ENCODE assay signal across 13 cellular contexts in the genomic region with DNA sequence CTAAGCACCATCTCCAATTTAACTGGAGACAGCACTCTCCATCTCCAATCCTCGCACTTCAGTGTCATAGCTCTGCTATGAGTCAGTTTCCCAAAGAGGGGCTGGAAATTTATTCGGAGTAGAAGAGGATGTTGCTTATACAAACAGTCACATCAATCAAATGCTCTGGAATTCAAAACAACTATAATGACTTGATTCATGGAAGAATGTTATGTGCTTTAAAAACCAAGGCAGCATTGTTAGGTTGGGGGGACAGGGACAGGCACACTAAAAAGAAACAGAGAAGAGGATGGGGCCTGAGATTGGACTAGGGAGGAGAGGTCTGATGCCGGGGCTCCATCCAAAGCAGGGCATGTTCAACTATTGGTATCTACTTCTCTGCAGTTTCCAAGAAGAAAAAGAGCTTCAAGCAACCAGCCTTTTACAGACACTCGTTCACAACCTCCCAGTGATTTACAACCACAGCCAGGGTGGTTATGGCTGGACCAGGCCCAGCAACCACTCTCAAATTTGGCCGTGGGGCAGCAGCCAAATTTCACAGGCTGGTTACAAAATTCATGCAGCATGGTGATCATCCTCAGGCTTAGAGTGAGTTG.
DNase-seq lines count a peak whose midpoint lies in the region; ATAC-seq and TF ChIP-seq lines count a peak whose summit lies in the region.
"Had no signal": no experiment of that assay in that cellular context is flagged by ENCODE, and none has a peak within 500 bp of the region (broad histone marks: within the 10 kb centered on the region; RNA-seq: fewer than 3 reads in every experiment).

No MANE protein-coding gene starts in this region.

- no peaks in the 10 kb centered on the region for H3K27me3 ChIP-seq in right atrium auricular region

- intact Hi-C loops in left cardiac atrium (cut with DNase I) = no loop called here

- no peaks in the 10 kb centered on the region for H3K27me3 Mint-ChIP-seq in chondrocyte (ENCODE audit: low read depth)
- no peaks in the 10 kb centered on the region for H3K27me3 Mint-ChIP-seq in mesothelial cell of epicardium (ENCODE audit: low read depth)
- peaks cover 6 to 35% (median 24%) of the 10 kb centered on the region in 5 donors for H3K27me3 Mint-ChIP-seq in naive thymus-derived CD8-positive, alpha-beta T cell

- H3K4me1 ChIP-seq in right atrium auricular region = peaks cover 0 to 22% of the 10 kb centered on the region in 2 donors

- H3K4me3 ChIP-seq in right atrium auricular region = no peak overlapping the region

- no peak for DNase-seq in left cardiac atrium
- DNase-seq in right atrium auricular region (ENCODE audit: low spot score) = no peak
- no peak for DNase-seq in chondrocyte (ENCODE audit: low spot score)
- no peak for DNase-seq in mesothelial cell of epicardium (ENCODE audit: low spot score in 2 of 2, unreplicated experiment in 2 of 2)
- no peak for DNase-seq in NCI-H1048 (lab: John Stamatoyannopoulos, UW)
- DNase-seq in naive thymus-derived CD8-positive, alpha-beta T cell = no peak
- no peak for DNase-seq in NCI-H2029 treated with DMSO at 0.1 percent for 48 hours (lab: John Stamatoyannopoulos, UW)
- DNase-seq: activated CD8-positive, alpha-beta memory T cell treated with anti-CD3 and anti-CD28 coated beads, Interleukin-2, amount 10 ng/mL, durations not matched to agents 7 days and 5 days; amniotic stem cell; H7; MM.1S; T-helper 17 cell had no signal

- POLR2A ChIA-PET in naive thymus-derived CD8-positive, alpha-beta T cell (lab: Charles Lee) = no interaction called here

- H3K9me3 ChIP-seq in right atrium auricular region = no peaks in the 10 kb centered on the region

- H3K27ac Mint-ChIP-seq in chondrocyte (ENCODE audit: unreplicated experiment) (peak overlapping the region; percentile 42), mesothelial cell of epicardium (peak overlapping the region; percentile 78)
- no peak overlapping the region for H3K27ac Mint-ChIP-seq in naive thymus-derived CD8-positive, alpha-beta T cell
- H3K27ac Mint-ChIP-seq: activated CD8-positive, alpha-beta memory T cell treated with anti-CD3 and anti-CD28 coated beads, Interleukin-2, amount 10 ng/mL, durations not matched to agents 7 days and 5 days; T-helper 17 cell had no signal

- peak overlapping the region in 1 of 2 donors; percentile 65 for H3K27ac ChIP-seq in right atrium auricular region

- no peak for TF ChIP-seq CTCF in right atrium auricular region (IDR thresholded peaks at IDR 0.05)
- TF ChIP-seq CTCF in chondrocyte (IDR thresholded peaks at IDR 0.05) = no peak
- no peak for TF ChIP-seq CTCF in mesothelial cell of epicardium (IDR thresholded peaks at IDR 0.05; ENCODE audit: unreplicated experiment)

- H3K4me3 Mint-ChIP-seq in chondrocyte (ENCODE audit: unreplicated experiment) (peak overlapping the region; percentile 6), mesothelial cell of epicardium (no peak overlapping the region)
- H3K4me3 Mint-ChIP-seq in naive thymus-derived CD8-positive, alpha-beta T cell = no peak overlapping the region
- H3K4me3 Mint-ChIP-seq: activated CD8-positive, alpha-beta memory T cell treated with anti-CD3 and anti-CD28 coated beads, Interleukin-2, amount 10 ng/mL, durations not matched to agents 7 days and 5 days; T-helper 17 cell had no signal

- no peaks in the 10 kb centered on the region for H3K36me3 Mint-ChIP-seq in chondrocyte (ENCODE audit: low read depth)
- H3K36me3 Mint-ChIP-seq in mesothelial cell of epicardium = no peaks in the 10 kb centered on the region
- H3K36me3 Mint-ChIP-seq in naive thymus-derived CD8-positive, alpha-beta T cell = no peaks in the 10 kb centered on the region
- H3K36me3 Mint-ChIP-seq: activated CD8-positive, alpha-beta memory T cell treated with anti-CD3 and anti-CD28 coated beads, Interleukin-2, amount 10 ng/mL, durations not matched to agents 7 days and 5 days had no signal

- H3K4me1 Mint-ChIP-seq in chondrocyte (ENCODE audit: low read depth) = peaks cover 35% of the 10 kb centered on the region
- peaks cover 27% of the 10 kb centered on the region for H3K4me1 Mint-ChIP-seq in mesothelial cell of epicardium
- no peaks in the 10 kb centered on the region for H3K4me1 Mint-ChIP-seq in naive thymus-derived CD8-positive, alpha-beta T cell
- H3K4me1 Mint-ChIP-seq: activated CD8-positive, alpha-beta memory T cell treated with anti-CD3 and anti-CD28 coated beads, Interleukin-2, amount 10 ng/mL, durations not matched to agents 7 days and 5 days; T-helper 17 cell had no signal

- H3K36me3 ChIP-seq in right atrium auricular region = no peaks in the 10 kb centered on the region

- peak; percentile 38 to 75 for ATAC-seq in left cardiac atrium
- ATAC-seq in GM18519 (IDR thresholded peaks at IDR 0.05; ENCODE audit: low FRiP score, unreplicated experiment) = no peak
- no peak for ATAC-seq in naive thymus-derived CD8-positive, alpha-beta T cell
- ATAC-seq: activated CD8-positive, alpha-beta memory T cell treated with anti-CD3 and anti-CD28 coated beads, Interleukin-2, amount 10 ng/mL, durations not matched to agents 7 days and 5 days; T-helper 17 cell had no signal

- H3K9me3 Mint-ChIP-seq in chondrocyte (ENCODE audit: low read depth) (no peaks in the 10 kb centered on the region), mesothelial cell of epicardium (peaks cover 5% of the 10 kb centered on the region)
- H3K9me3 Mint-ChIP-seq in naive thymus-derived CD8-positive, alpha-beta T cell = no peaks in the 10 kb centered on the region

Comparison
In these comparisons a context has a peak if more than half of its experiments do, and no peak if none do; other contexts are left out.
1. ATAC-seq: peak in left cardiac atrium (2 of 2); none in GM18519 (single experiment) and naive thymus-derived CD8-positive, alpha-beta T cell (0 of 2).
2. H3K27ac Mint-ChIP-seq: peak in chondrocyte (single experiment) and mesothelial cell of epicardium (single experiment); none in naive thymus-derived CD8-positive, alpha-beta T cell (0 of 10).